In genomic region chr21:17636711-17637110, GRCh38 we compare ENCODE assay signal across 16 cellular contexts.
"Had no signal": no experiment of that assay in that cellular context is flagged by ENCODE, and none has a peak within 500 bp of the region (broad histone marks: within the 10 kb centered on the region; RNA-seq: fewer than 3 reads in every experiment).

No MANE protein-coding gene starts in this region.

- H3K4me3 ChIP-seq: tibial artery had no signal

- DNase-seq: activated CD4-positive, alpha-beta T cell treated with anti-CD3 and anti-CD28 coated beads, Interleukin-2, amount 50 U/mL, for 4 hours; activated effector memory CD4-positive, alpha-beta T cell treated with anti-CD3 and anti-CD28 coated beads, Interleukin-2, amount 50 U/mL, for 16 hours; activated naive CD4-positive, alpha-beta T cell treated with anti-CD3 and anti-CD28 coated beads, Interleukin-2, amount 50 U/mL, for 16 hours; activated T-cell treated with anti-CD3 and anti-CD28 coated beads, Interleukin-2, amount 50 U/mL, for 72 hours; aorta; brain microvascular endothelial cell; cerebellar nuclear complex; cortex of kidney; nephron progenitor cell; nucleus accumbens; stimulated activated CD4-positive, alpha-beta T cell treated with anti-CD3 and anti-CD28 coated beads, Interleukin-12 subunit alpha, Interleukin-12 subunit beta, amount 100 ng/mL, for 4 hours; stimulated activated CD4-positive, alpha-beta T cell treated with anti-CD3 and anti-CD28 coated beads, Interleukin-1b, Interleukin-23, amount 100 ng/mL, for 48 hours; stimulated activated naive CD8-positive, alpha-beta T cell treated with anti-CD3 and anti-CD28 coated beads, Interleukin-15, Interleukin-2, amounts not matched to agents 100 U/mL and 50 U/mL, for 24 hours; substantia nigra; T-helper 2 cell; tibial artery had no signal

- ATAC-seq: activated T-cell treated with anti-CD3 and anti-CD28 coated beads, Interleukin-2, amount 50 U/mL, for 72 hours; stimulated activated naive CD8-positive, alpha-beta T cell treated with anti-CD3 and anti-CD28 coated beads, Interleukin-15, Interleukin-2, amounts not matched to agents 100 U/mL and 50 U/mL, for 24 hours had no signal
